1 cellular context compared by ENCODE assay signal in the genomic region with DNA sequence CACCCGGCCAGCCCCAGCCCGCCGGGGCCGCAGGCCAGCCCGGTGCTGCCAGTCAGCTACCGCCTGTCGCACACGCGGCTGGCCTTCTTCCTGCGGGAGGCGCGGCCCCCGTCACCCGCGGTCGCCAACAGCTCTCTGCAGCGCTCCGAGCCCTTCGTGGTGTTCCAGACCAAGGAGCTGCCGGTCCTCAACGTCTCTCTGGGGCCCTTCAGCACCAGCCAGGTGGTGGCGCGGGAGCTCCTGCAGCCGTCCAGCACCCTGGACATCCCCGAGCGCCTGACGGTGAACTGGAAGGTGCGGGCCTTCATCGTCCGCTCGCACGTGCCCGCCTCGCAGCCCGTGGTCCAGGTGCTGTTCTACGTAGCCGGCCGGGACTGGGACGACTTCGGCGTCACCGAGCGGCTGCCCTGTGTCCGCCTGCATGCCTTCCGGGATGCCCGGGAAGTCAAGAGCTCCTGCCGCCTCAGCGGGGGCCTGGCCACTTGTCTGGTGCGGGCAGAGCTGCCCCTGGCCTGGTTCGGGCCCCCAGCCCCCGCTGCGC.
A peak's percentile ranks its signal among the peaks of the same experiment; 100 is the strongest.
TF ChIP-seq lines count a peak whose summit lies in the region.

No MANE protein-coding gene starts in this region.

TF ChIP-seq in H1, 55 proteins besides CTCF, POLR2A, EP300 and RAD21 (continued from another document):
- peak; percentile 87 for TF ChIP-seq E2F6 (IDR thresholded peaks at IDR 0.05)
- TF ChIP-seq MAFK (IDR thresholded peaks at IDR 0.05; ENCODE audit: low read depth, low read length) = no peak
- TF ChIP-seq, protein P1, sequence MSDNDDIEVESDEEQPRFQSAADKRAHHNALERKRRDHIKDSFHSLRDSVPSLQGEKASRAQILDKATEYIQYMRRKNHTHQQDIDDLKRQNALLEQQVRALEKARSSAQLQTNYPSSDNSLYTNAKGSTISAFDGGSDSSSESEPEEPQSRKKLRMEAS (IDR thresholded peaks at IDR 0.05) = peak; percentile 93
